ENCODE assay signal across 5 cellular contexts in genomic region chr6:41073968-41074691, GRCh38. TPM values are rescaled to one million over a fixed set of nuclear protein-coding genes. Genes with fewer than 3 reads are reported as not detected.
DNase-seq lines count a peak whose midpoint lies in the region; ATAC-seq and TF ChIP-seq lines count a peak whose summit lies in the region.

No MANE protein-coding gene starts in this region.

- no peak for TF ChIP-seq RAD21 in IMR-90 (IDR thresholded peaks at IDR 0.05; ENCODE audit: low read length)

- H3K9me3 Mint-ChIP-seq in activated CD4-positive, alpha-beta memory T cell treated with anti-CD3 and anti-CD28 coated beads, Interleukin-2, amount 10 ng/mL, durations not matched to agents 7 days and 5 days, result no peaks in the 10 kb centered on the region

- peak overlapping the region; percentile 3; the same call in 2 of the 3 replicates for H2BK15ac ChIP-seq in IMR-90 (ENCODE audit: low read depth, low read length)

- H3K9me1 ChIP-seq in IMR-90 (ENCODE audit: insufficient read depth, low read length), result peaks cover 6% of the 10 kb centered on the region

- H3K23ac ChIP-seq in IMR-90 (ENCODE audit: low read depth, low read length), result peak overlapping the region; percentile 77

- H3K4me3 Mint-ChIP-seq in activated CD4-positive, alpha-beta memory T cell treated with anti-CD3 and anti-CD28 coated beads, Interleukin-2, amount 10 ng/mL, durations not matched to agents 7 days and 5 days, result peak overlapping the region; percentile 81

- TF ChIP-seq CTCF in IMR-90 (conservative IDR thresholded peaks at IDR 0.05; ENCODE audit: low read depth, low read length) (no peak), lower leg skin (IDR thresholded peaks at IDR 0.05) (no peak)

- H3K36me3 ChIP-seq in IMR-90 (ENCODE audit: control insufficient read depth, insufficient read depth, low read length), result no peaks in the 10 kb centered on the region; the same call in 1 of the 2 replicates

- peaks cover 10% of the 10 kb centered on the region for H4K20me1 ChIP-seq in IMR-90 (ENCODE audit: insufficient read depth, low read length)

- H3K9ac ChIP-seq in IMR-90 (ENCODE audit: low read depth, low read length), result peak overlapping the region; percentile 90

- peak overlapping the region; percentile 93 for H3K27ac ChIP-seq in IMR-90 (ENCODE audit: insufficient read depth, low read length)

- H2BK120ac ChIP-seq in IMR-90 (ENCODE audit: low read depth, low read length), result no peak overlapping the region; the same call in 1 of the 2 replicates

- CTCF ChIA-PET in IMR-90 (lab: Yijun Ruan, JAX), result interaction anchor here (0.6 kb wide), 1 partner anchor 36 kb away, joined by 4 read pairs; no protein-coding TSS in a partner anchor
- CTCF ChIA-PET in activated CD4-positive, alpha-beta memory T cell treated with anti-CD3 and anti-CD28 coated beads, Interleukin-2, amount 10 ng/mL, durations not matched to agents 7 days and 5 days (lab: Charles Lee), result interaction anchor here (2.3 kb wide), 1 partner anchor 30 kb away, joined by 4 read pairs; no protein-coding TSS in a partner anchor

- no peaks in the 10 kb centered on the region for H3K27me3 Mint-ChIP-seq in activated CD4-positive, alpha-beta memory T cell treated with anti-CD3 and anti-CD28 coated beads, Interleukin-2, amount 10 ng/mL, durations not matched to agents 7 days and 5 days

- POLR2A ChIA-PET in IMR-90 (lab: Charles Lee; ENCODE audit: unreplicated experiment), result no interaction called here
- POLR2A ChIA-PET in activated CD4-positive, alpha-beta memory T cell treated with anti-CD3 and anti-CD28 coated beads, Interleukin-2, amount 10 ng/mL, durations not matched to agents 7 days and 5 days (lab: Charles Lee), result interaction anchor here (0.6 to 1.6 kb wide), 5 partner anchors 20 to 976 kb away, joined by 3 to 7 read pairs (median 4); partner anchors contain the start of genes TAF8 and TREML2

- TSS peak; percentile 50 for BruUV-seq in IMR-90 (replicated peaks; lab: Mats Ljungman, UMichigan)

- peak overlapping the region; percentile 88 for H3K27ac Mint-ChIP-seq in activated CD4-positive, alpha-beta memory T cell treated with anti-CD3 and anti-CD28 coated beads, Interleukin-2, amount 10 ng/mL, durations not matched to agents 7 days and 5 days

- peak overlapping the region; percentile 84 for H3K14ac ChIP-seq in IMR-90 (replicated peaks; ENCODE audit: low read depth, low read length)

- peak overlapping the region; percentile 68; the same call in 1 of the 2 replicates for H2AK5ac ChIP-seq in IMR-90 (ENCODE audit: low read depth, low read length)

- no peak overlapping the region for H2BK20ac ChIP-seq in IMR-90 (ENCODE audit: low read depth, low read length)

- H2AFZ ChIP-seq in IMR-90 (replicated peaks; ENCODE audit: low read length, poor library complexity), result peak overlapping the region; percentile 73

- peaks cover 39% of the 10 kb centered on the region for H3K36me3 Mint-ChIP-seq in activated CD4-positive, alpha-beta memory T cell treated with anti-CD3 and anti-CD28 coated beads, Interleukin-2, amount 10 ng/mL, durations not matched to agents 7 days and 5 days (ENCODE audit: low read depth)

- peak overlapping the region; percentile 40 to 73; a peak in 3 of 4 replicates for H4K8ac ChIP-seq in IMR-90 (ENCODE audit: low read depth in 2 of 2, low read length in 2 of 2)

- peaks cover 16 to 31% of the 10 kb centered on the region in 2 experiments for H3K79me1 ChIP-seq in IMR-90 (ENCODE audit: low read depth in 1 of 2, low read length in 2 of 2)

- H3K4me1 ChIP-seq in IMR-90 (ENCODE audit: control insufficient read depth, insufficient read depth, low read length), result peaks cover 3% of the 10 kb centered on the region

- H4K91ac ChIP-seq in IMR-90 (ENCODE audit: insufficient read depth, low read depth, low read length), result peak overlapping the region; percentile 26

- no peaks in the 10 kb centered on the region for H3K27me3 ChIP-seq in IMR-90 (ENCODE audit: control insufficient read depth, insufficient read depth, low read length)

- H3K4me3 ChIP-seq in IMR-90 (ENCODE audit: insufficient read depth, low read depth, low read length) (peak overlapping the region; percentile 72), lower leg skin (ENCODE audit: low read depth, poor library complexity, severe bottlenecking) (peak overlapping the region; percentile 98)

- peak overlapping the region; percentile 74 for H2BK5ac ChIP-seq in IMR-90 (ENCODE audit: low read depth, low read length, poor library complexity, severe bottlenecking)

- in situ Hi-C loops in IMR-90 (cut with MboI; ENCODE audit: low sequenced_read_pairs), result no loop called here

- peak overlapping the region; percentile 100 for H3K4me2 ChIP-seq in IMR-90 (ENCODE audit: low read depth, low read length)

- DNase-seq in IMR-90 (peak; percentile 41), lower leg skin (ENCODE audit: low spot score in 2 of 2) (no peak)
- no peak for DNase-seq in activated CD4-positive, alpha-beta memory T cell treated with anti-CD3 and anti-CD28 coated beads, Interleukin-2, amount 10 ng/mL, durations not matched to agents 7 days and 5 days

- peak overlapping the region; percentile 42 for H3K4ac ChIP-seq in IMR-90 (ENCODE audit: low read depth, low read length)

- dilution Hi-C loops in IMR-90 (cut with HindIII; ENCODE audit: low sequenced_read_pairs, unreplicated experiment), result no loop called here

- no peak for ATAC-seq in IMR-90 (ENCODE audit: low read depth)
- no peak for ATAC-seq in GM18870 (IDR thresholded peaks at IDR 0.05; ENCODE audit: unreplicated experiment)
- ATAC-seq in GM21515 (IDR thresholded peaks at IDR 0.05; ENCODE audit: unreplicated experiment), result no peak

- H3K18ac ChIP-seq in IMR-90 (ENCODE audit: low read depth, low read length), result peak overlapping the region; percentile 51

- peaks cover 62% of the 10 kb centered on the region for H3K4me1 Mint-ChIP-seq in activated CD4-positive, alpha-beta memory T cell treated with anti-CD3 and anti-CD28 coated beads, Interleukin-2, amount 10 ng/mL, durations not matched to agents 7 days and 5 days

- TF ChIP-seq POLR2A in IMR-90 (IDR thresholded peaks at IDR 0.05; ENCODE audit: low read depth, low read length) (no peak; the same call in 1 of the 2 replicates), lower leg skin (IDR thresholded peaks at IDR 0.05) (no peak)

- H3K56ac ChIP-seq in IMR-90 (ENCODE audit: extremely low read depth, insufficient read depth, low read length), result peak overlapping the region; percentile 92

- H3K9me3 ChIP-seq in IMR-90 (ENCODE audit: control insufficient read depth, insufficient read depth, low read length), result no peaks in the 10 kb centered on the region

- peak overlapping the region; percentile 88 for H4K5ac ChIP-seq in IMR-90 (ENCODE audit: low read depth, low read length)

- 0% methylated on average over 6 of the region's 11 CpGs; no CpG with 5 or more reads in 1 of the 2 experiments for WGBS in IMR-90 (ENCODE audit: extremely low coverage in 2 of 2, insufficient read length in 1 of 2), 2 experiments
- WGBS in lower leg skin, 2 donors, result 3 to 4% methylated on average over 11 of the region's 11 CpGs

- intact Hi-C loops in IMR-90 (cut with micrococcal nuclease), result loop anchor here (1.0 to 5.0 kb wide), 3 partner anchors 108 to 608 kb away; no protein-coding TSS in a partner anchor
- intact Hi-C loops in lower leg skin (cut with DNase I; ENCODE audit: low total_unique reads), result no loop called here

- peak overlapping the region; percentile 98 for H2AK9ac ChIP-seq in IMR-90 (replicated peaks; ENCODE audit: low read depth, low read length, poor library complexity)

TF ChIP-seq in IMR-90, 13 proteins besides CTCF, POLR2A, EP300 and RAD21:
- TF ChIP-seq SMC3 (IDR thresholded peaks at IDR 0.05; ENCODE audit: low read depth, low read length) (no peak), CEBPB (IDR thresholded peaks at IDR 0.05; ENCODE audit: low read depth, low read length) (no peak), MXI1 (IDR thresholded peaks at IDR 0.05; ENCODE audit: borderline replicate concordance, low read depth, low read length) (peak; percentile 32; the same call in 1 of the 2 replicates)

RNA-seq across cellular contexts. Expression of gene NFYA, which starts 1.4 kb away (rescaled TPM):
- total RNA-seq in IMR-90 (2012; rRNA removed) (21.9 and 28.5 TPM in 2 replicates), lower leg skin (10 to 100 TPM in 3 of 4 donors, 1 to 10 TPM in 1; 9.9 to 15.5 (median 14.4) TPM)
- polyA plus RNA-seq in IMR-90 (2012; rRNA removed), result 10.9 and 12.3 TPM in 2 replicates
- polyA plus RNA-seq in IMR-90 (2012; cell fraction: cytosol; rRNA removed), result 1.8 and 3.3 TPM in 2 replicates
- polyA plus RNA-seq in IMR-90 (2012; cell fraction: nucleus; rRNA removed; ENCODE audit: low replicate concordance), result 5.7 and 12.1 TPM in 2 replicates
- 10 to 100 TPM; 26.2 to 29.8 TPM for total RNA-seq in activated CD4-positive, alpha-beta memory T cell treated with anti-CD3 and anti-CD28 coated beads, Interleukin-2, amount 10 ng/mL, durations not matched to agents 7 days and 5 days

RNA-seq across cellular contexts. Expression of gene OARD1, which starts 2.0 kb away (rescaled TPM):
- total RNA-seq in IMR-90 (2012; rRNA removed) (2.3 and 5.6 TPM in 2 replicates), lower leg skin (10 to 100 TPM in 3 of 4 donors, 1 to 10 TPM in 1; 8.6 to 28.4 (median 18.4) TPM)
- 4.6 and 5.5 TPM in 2 replicates for polyA plus RNA-seq in IMR-90 (2012; rRNA removed)
- 0.87 and 1.0 TPM in 2 replicates for polyA plus RNA-seq in IMR-90 (2012; cell fraction: cytosol; rRNA removed)
- polyA plus RNA-seq in IMR-90 (2012; cell fraction: nucleus; rRNA removed; ENCODE audit: low replicate concordance), result 0.60 and 1.9 TPM in 2 replicates
- total RNA-seq in activated CD4-positive, alpha-beta memory T cell treated with anti-CD3 and anti-CD28 coated beads, Interleukin-2, amount 10 ng/mL, durations not matched to agents 7 days and 5 days, result 10 to 100 TPM; 34.3 to 37.2 TPM

RNA-seq across cellular contexts. Expression of gene APOBEC2, which starts 21.1 kb away (rescaled TPM):
- not detected in 2 replicates for total RNA-seq in IMR-90 (2012; rRNA removed)
- not detected in 2 replicates for polyA plus RNA-seq in IMR-90 (2012; rRNA removed)
- polyA plus RNA-seq in IMR-90 (2012; cell fraction: cytosol; rRNA removed), result not detected in 2 replicates
- not detected in 2 replicates for polyA plus RNA-seq in IMR-90 (2012; cell fraction: nucleus; rRNA removed; ENCODE audit: low replicate concordance)
- total RNA-seq in activated CD4-positive, alpha-beta memory T cell treated with anti-CD3 and anti-CD28 coated beads, Interleukin-2, amount 10 ng/mL, durations not matched to agents 7 days and 5 days, result not detected
- total RNA-seq in lower leg skin, result not detected

RNA-seq across cellular contexts. Expression of gene TSPO2, which starts 31.9 kb away (rescaled TPM):
- total RNA-seq in IMR-90 (2012; rRNA removed) (not detected in 2 replicates), lower leg skin (not detected)
- polyA plus RNA-seq in IMR-90 (2012; rRNA removed), result not detected in 2 replicates
- polyA plus RNA-seq in IMR-90 (2012; cell fraction: cytosol; rRNA removed), result not detected in 2 replicates
- polyA plus RNA-seq in IMR-90 (2012; cell fraction: nucleus; rRNA removed; ENCODE audit: low replicate concordance), result not detected in 2 replicates
- total RNA-seq in activated CD4-positive, alpha-beta memory T cell treated with anti-CD3 and anti-CD28 coated beads, Interleukin-2, amount 10 ng/mL, durations not matched to agents 7 days and 5 days, result not detected

RNA-seq across cellular contexts. Expression of gene UNC5CL, which starts 35.1 kb away (rescaled TPM):
- total RNA-seq in IMR-90 (2012; rRNA removed) (not detected in 2 replicates), lower leg skin (1 to 10 TPM in 3 of 4 donors, under 1 TPM in 1; 0.49 to 3.2 (median 1.7) TPM)
- not detected in 2 replicates for polyA plus RNA-seq in IMR-90 (2012; rRNA removed)
- polyA plus RNA-seq in IMR-90 (2012; cell fraction: cytosol; rRNA removed), result 0.02 TPM in 2 replicates
- polyA plus RNA-seq in IMR-90 (2012; cell fraction: nucleus; rRNA removed; ENCODE audit: low replicate concordance), result 0.19 and 0.27 TPM in 2 replicates
- 1 to 10 TPM; 1.6 to 2.3 TPM for total RNA-seq in activated CD4-positive, alpha-beta memory T cell treated with anti-CD3 and anti-CD28 coated beads, Interleukin-2, amount 10 ng/mL, durations not matched to agents 7 days and 5 days
